ENCODE assay signal across 10 cellular contexts in genomic region chr6:90078513-90079289, GRCh38.
DNase-seq lines count a peak whose midpoint lies in the region; ATAC-seq and TF ChIP-seq lines count a peak whose summit lies in the region.
"Had no signal": no experiment of that assay in that cellular context is flagged by ENCODE, and none has a peak within 500 bp of the region (broad histone marks: within the 10 kb centered on the region; RNA-seq: fewer than 3 reads in every experiment).

No MANE protein-coding gene starts in this region.

- H3K4me1 ChIP-seq in MM.1S (ENCODE audit: low read length) = no peaks in the 10 kb centered on the region
- no peaks in the 10 kb centered on the region for H3K4me1 ChIP-seq in PC-3 (ENCODE audit: insufficient read depth, low read length)

- POLR2A ChIA-PET in WTC11 (lab: Charles Lee) = no interaction called here
- POLR2A ChIA-PET in PC-3 (lab: Charles Lee; ENCODE audit: unreplicated experiment) = no interaction called here

- CTCF ChIA-PET in WTC11 (lab: Charles Lee) = no interaction called here
- CTCF ChIA-PET in PC-3 (lab: Charles Lee) = no interaction called here

- H2AFZ ChIP-seq in MM.1S (ENCODE audit: low read length) (no peak overlapping the region), PC-3 (ENCODE audit: low read length) (no peak overlapping the region)

- no TSS peak for BruUV-seq in PC-3 (replicated peaks; lab: Mats Ljungman, UMichigan)

- intact Hi-C loops in PC-3 (cut with micrococcal nuclease) = no loop called here

- H3K27ac ChIP-seq in MM.1S (ENCODE audit: low read length) = no peak overlapping the region
- no peak overlapping the region for H3K27ac ChIP-seq in PC-3 (ENCODE audit: low read length)
- H3K27ac ChIP-seq: SK-N-MC had no signal

- no peak overlapping the region for H3K9ac ChIP-seq in MM.1S (ENCODE audit: low read length)
- H3K9ac ChIP-seq in PC-3 (ENCODE audit: low read length) = no peak overlapping the region

- H4K20me1 ChIP-seq in MM.1S (ENCODE audit: insufficient read depth, low read length) (no peaks in the 10 kb centered on the region), PC-3 (ENCODE audit: low read length) (no peaks in the 10 kb centered on the region)

- H3K4me3 ChIP-seq in MM.1S (ENCODE audit: low read length) (no peak overlapping the region), PC-3 (ENCODE audit: low read length) (no peak overlapping the region)
- H3K4me3 ChIP-seq: SK-N-MC had no signal

- H3K27me3 ChIP-seq in MM.1S (replicated peaks; ENCODE audit: insufficient read depth, low read length) (no peaks in the 10 kb centered on the region), PC-3 (ENCODE audit: low read length) (no peaks in the 10 kb centered on the region)

- no peaks in the 10 kb centered on the region for H3K36me3 Mint-ChIP-seq in WTC11
- peaks cover 71% of the 10 kb centered on the region for H3K36me3 Mint-ChIP-seq in activated naive CD8-positive, alpha-beta T cell treated with anti-CD3 and anti-CD28 coated beads for 36 hours

- no peak overlapping the region for H3K4me2 ChIP-seq in MM.1S (ENCODE audit: low read depth, low read length)
- H3K4me2 ChIP-seq in PC-3 (ENCODE audit: low read length) = no peak overlapping the region

- 0 out of 2 replicates have a peak, but pooled peaks have one; percentile 30 for ATAC-seq in WTC11
- no peak for ATAC-seq in GM19324 (IDR thresholded peaks at IDR 0.05; ENCODE audit: low FRiP score, unreplicated experiment)
- ATAC-seq in PC-3 = no peak

- no peaks in the 10 kb centered on the region for H3F3A ChIP-seq in MM.1S (ENCODE audit: insufficient read depth, low read length)
- H3F3A ChIP-seq in PC-3 (ENCODE audit: low read length, unreplicated experiment) = no peaks in the 10 kb centered on the region

- H3K9me3 ChIP-seq in MM.1S (replicated peaks; ENCODE audit: insufficient read depth, low read length) (no peaks in the 10 kb centered on the region), PC-3 (ENCODE audit: low read length) (no peaks in the 10 kb centered on the region)

- H3K79me2 ChIP-seq in MM.1S (ENCODE audit: low read length) (no peaks in the 10 kb centered on the region), PC-3 (ENCODE audit: low read length) (no peaks in the 10 kb centered on the region)

- no peak overlapping the region for H3K4me3 Mint-ChIP-seq in WTC11
- peak overlapping the region; percentile 89 for H3K4me3 Mint-ChIP-seq in activated naive CD8-positive, alpha-beta T cell treated with anti-CD3 and anti-CD28 coated beads for 36 hours

- no peak overlapping the region for H3K27ac Mint-ChIP-seq in WTC11
- peak overlapping the region; percentile 97 for H3K27ac Mint-ChIP-seq in activated naive CD8-positive, alpha-beta T cell treated with anti-CD3 and anti-CD28 coated beads for 36 hours

- H3K9me2 ChIP-seq in MM.1S (replicated peaks; ENCODE audit: insufficient read depth, low read length) (no peaks in the 10 kb centered on the region), PC-3 (replicated peaks; ENCODE audit: low read length) (no peaks in the 10 kb centered on the region)

- H3K4me1 Mint-ChIP-seq in WTC11 = no peaks in the 10 kb centered on the region
- peaks cover 67% of the 10 kb centered on the region for H3K4me1 Mint-ChIP-seq in activated naive CD8-positive, alpha-beta T cell treated with anti-CD3 and anti-CD28 coated beads for 36 hours

- H3K36me3 ChIP-seq in MM.1S (replicated peaks; ENCODE audit: insufficient read depth, low read length) (no peaks in the 10 kb centered on the region), PC-3 (ENCODE audit: low read depth, low read length) (no peaks in the 10 kb centered on the region)

- no peaks in the 10 kb centered on the region for H3K9me3 Mint-ChIP-seq in WTC11
- H3K9me3 Mint-ChIP-seq in activated naive CD8-positive, alpha-beta T cell treated with anti-CD3 and anti-CD28 coated beads for 36 hours = no peaks in the 10 kb centered on the region

- DNase-seq in Daoy (ENCODE audit: low read depth) (peak; percentile 68), WTC11 (ENCODE audit: low spot score) (no peak), MM.1S (no peak), RKO (ENCODE audit: low spot score) (no peak), PC-3 (no peak)
- DNase-seq in activated naive CD8-positive, alpha-beta T cell treated with anti-CD3 and anti-CD28 coated beads for 36 hours = peak; percentile 73
- DNase-seq in stimulated activated CD4-positive, alpha-beta T cell treated with anti-CD3 and anti-CD28 coated beads, Interleukin-15, amount 100 ng/mL, for 48 hours (ENCODE audit: low read depth in 2 of 2) = peak; percentile 73 to 80
- DNase-seq: amygdala had no signal

- no peaks in the 10 kb centered on the region for H3K27me3 Mint-ChIP-seq in WTC11 (ENCODE audit: low read depth)
- no peaks in the 10 kb centered on the region for H3K27me3 Mint-ChIP-seq in activated naive CD8-positive, alpha-beta T cell treated with anti-CD3 and anti-CD28 coated beads for 36 hours

- TF ChIP-seq CTCF in WTC11 (IDR thresholded peaks at IDR 0.05) (no peak), MM.1S (IDR thresholded peaks at IDR 0.05; ENCODE audit: low read length) (no peak), PC-3 (conservative IDR thresholded peaks at IDR 0.05; ENCODE audit: low read depth, low read length) (no peak)

TF ChIP-seq in WTC11, 78 proteins besides CTCF, POLR2A, EP300 and RAD21 (continues in another document):
- TF ChIP-seq NR2C2 (CRISPR knock-in tag; IDR thresholded peaks at IDR 0.05) = no peak
- TF ChIP-seq NFE2L1 (CRISPR knock-in tag; IDR thresholded peaks at IDR 0.05) = no peak
- no peak for TF ChIP-seq ZNF396 (CRISPR knock-in tag; IDR thresholded peaks at IDR 0.05; ENCODE audit: borderline replicate concordance)
- no peak for TF ChIP-seq RELA (CRISPR knock-in tag; IDR thresholded peaks at IDR 0.05; ENCODE audit: borderline replicate concordance)
- no peak for TF ChIP-seq ESRRA (CRISPR knock-in tag; IDR thresholded peaks at IDR 0.05; ENCODE audit: borderline replicate concordance)
- no peak for TF ChIP-seq TEAD1 (CRISPR knock-in tag; IDR thresholded peaks at IDR 0.05)
- no peak for TF ChIP-seq CREB1 (CRISPR knock-in tag; IDR thresholded peaks at IDR 0.05)
- TF ChIP-seq ATF2 (CRISPR knock-in tag; IDR thresholded peaks at IDR 0.05; ENCODE audit: borderline replicate concordance, low read depth) = no peak
- no peak for TF ChIP-seq ETV6 (CRISPR knock-in tag; IDR thresholded peaks at IDR 0.05)
- no peak for TF ChIP-seq TCF7 (CRISPR knock-in tag; IDR thresholded peaks at IDR 0.05; ENCODE audit: low read depth)
- TF ChIP-seq SOX15 (CRISPR knock-in tag; IDR thresholded peaks at IDR 0.05) = no peak
- TF ChIP-seq FOXP4 (CRISPR knock-in tag; IDR thresholded peaks at IDR 0.05) = no peak
- TF ChIP-seq ZNF425 (CRISPR knock-in tag; conservative IDR thresholded peaks at IDR 0.05) = no peak
- no peak for TF ChIP-seq EMX1 (CRISPR knock-in tag; IDR thresholded peaks at IDR 0.05)
- TF ChIP-seq NFYB (CRISPR knock-in tag; conservative IDR thresholded peaks at IDR 0.05; ENCODE audit: low read depth) = no peak

Comparison
In these comparisons a context has a peak if more than half of its experiments do, and no peak if none do; other contexts are left out.
1. DNase-seq: peak in Daoy (single experiment), activated naive CD8-positive, alpha-beta T cell treated with anti-CD3 and anti-CD28 coated beads for 36 hours (single experiment) and stimulated activated CD4-positive, alpha-beta T cell treated with anti-CD3 and anti-CD28 coated beads, Interleukin-15, amount 100 ng/mL, for 48 hours (2 of 2); none in WTC11 (single experiment), MM.1S (single experiment), RKO (single experiment) and PC-3 (single experiment).